Comparison of ENCODE assay signal across 8 cellular contexts in genomic region chr17:54900457-54901229, GRCh38. TPM values are rescaled to one million over a fixed set of nuclear protein-coding genes. Genes with fewer than 3 reads are reported as not detected.
A peak's percentile ranks its signal among the peaks of the same experiment; 100 is the strongest.
DNase-seq lines count a peak whose midpoint lies in the region; ATAC-seq and TF ChIP-seq lines count a peak whose summit lies in the region.

Gene TOM1L1, plus strand, starts transcription at chr17:54900852. Its CDS starts 14 bp downstream, at chr17:54900866.

- H3K36me3 Mint-ChIP-seq in neural progenitor cell = peaks cover 13% of the 10 kb centered on the region

- peak in 1 of 2 donors; percentile 27 for TF ChIP-seq POLR2A in uterus (IDR thresholded peaks at IDR 0.05)

- H3K27ac ChIP-seq in foreskin keratinocyte = peak within 1 kb of the TSS; percentile 68
- no peak within 1 kb of the TSS for H3K27ac ChIP-seq in neural progenitor cell
- H3K27ac ChIP-seq in uterus = peak within 1 kb of the TSS in 1 of 2 donors; percentile 17

- peak within 1 kb of the TSS; percentile 73 for H2AFZ ChIP-seq in neural progenitor cell (replicated peaks)

- peaks cover 13% of the 10 kb centered on the region for H3K36me3 ChIP-seq in neural progenitor cell
- H3K36me3 ChIP-seq in uterus = no peaks in the 10 kb centered on the region

- H3K4me3 Mint-ChIP-seq in neural progenitor cell = peak within 1 kb of the TSS; percentile 96

- peaks cover 4% of the 10 kb centered on the region for H3K27me3 Mint-ChIP-seq in neural progenitor cell (ENCODE audit: insufficient read depth, low read depth)

- H3K4me1 ChIP-seq in foreskin keratinocyte (no peaks in the 10 kb centered on the region), neural progenitor cell (peaks cover 10% of the 10 kb centered on the region), uterus (no peaks in the 10 kb centered on the region)

- H3K79me2 ChIP-seq in neural progenitor cell (ENCODE audit: low read depth) = peaks cover 15% of the 10 kb centered on the region

- no peaks in the 10 kb centered on the region for H3K9me3 Mint-ChIP-seq in neural progenitor cell

- H3K9me3 ChIP-seq in neural progenitor cell (ENCODE audit: low read depth) = no peaks in the 10 kb centered on the region
- H3K9me3 ChIP-seq in uterus = no peaks in the 10 kb centered on the region

- intact Hi-C loops in uterus (cut with DNase I; ENCODE audit: low total_unique reads) = no loop called here

- ATAC-seq in GM18870 (IDR thresholded peaks at IDR 0.05; ENCODE audit: unreplicated experiment) (peak; percentile 50), HG03342 (IDR thresholded peaks at IDR 0.05; ENCODE audit: unreplicated experiment) (peak; percentile 91), foreskin keratinocyte (peak; percentile 93)

- TF ChIP-seq CTCF in foreskin keratinocyte (conservative IDR thresholded peaks at IDR 0.05) (peak; percentile 38), neural progenitor cell (IDR thresholded peaks at IDR 0.05) (peak; percentile 19), uterus (IDR thresholded peaks at IDR 0.05) (no peak)

- H3K27me3 ChIP-seq in foreskin keratinocyte (no peaks in the 10 kb centered on the region), neural progenitor cell (no peaks in the 10 kb centered on the region), uterus (no peaks in the 10 kb centered on the region)

- H4K20me1 ChIP-seq in neural progenitor cell (ENCODE audit: low read depth) = no peaks in the 10 kb centered on the region

- H3K9ac ChIP-seq in neural progenitor cell = peak within 1 kb of the TSS; percentile 37

- DNase-seq in Ammon's horn (ENCODE audit: low spot score) (peak; percentile 56), NCI-H345 treated with DMSO at 0.1 percent for 48 hours (lab: John Stamatoyannopoulos, UW; ENCODE audit: unreplicated experiment) (peak; percentile 85), activated T-helper 1 cell treated with Interleukin-2 at 50 U/mL for 16 hours (ENCODE audit: low read depth) (peak; percentile 1), foreskin keratinocyte (peak; percentile 29 to 62), neural progenitor cell (ENCODE audit: low spot score) (peak; percentile 93), uterus (peak; percentile 34 to 49)

- no peak within 1 kb of the TSS for H3K4me2 ChIP-seq in neural progenitor cell

- peaks cover 17% of the 10 kb centered on the region for H3F3A ChIP-seq in neural progenitor cell (ENCODE audit: low read depth)

- H3K4me3 ChIP-seq in neural progenitor cell (peak within 1 kb of the TSS; percentile 68), uterus (peak within 1 kb of the TSS; percentile 35 to 43)

- peak within 1 kb of the TSS; percentile 97 for H3K27ac Mint-ChIP-seq in neural progenitor cell

- peaks cover 26% of the 10 kb centered on the region for H3K4me1 Mint-ChIP-seq in neural progenitor cell

RNA-seq across cellular contexts. Expression of gene TOM1L1, which starts in this region (rescaled TPM):
- total RNA-seq in foreskin keratinocyte (59.6 and 70.1 TPM in 2 replicates), neural progenitor cell (ENCODE audit: low replicate concordance) (83.8 and 107 TPM in 2 replicates), uterus (10 to 100 TPM in 3 of 4 donors, 1 to 10 TPM in 1; 3.1 to 37.1 (median 20.9) TPM)
- 26.1 and 26.7 TPM in 2 replicates for polyA plus RNA-seq in foreskin keratinocyte

Comparison
In these comparisons a context has a peak if more than half of its experiments do, and no peak if none do; other contexts are left out.
1. DNase-seq: peak in every context shown above with its lines; median percentile 93 in neural progenitor cell; 85 in NCI-H345 treated with DMSO at 0.1 percent for 48 hours; 56 in Ammon's horn; 46 in foreskin keratinocyte; 42 in uterus; 1 in activated T-helper 1 cell treated with Interleukin-2 at 50 U/mL for 16 hours.
2. CTCF ChIP-seq: peak in foreskin keratinocyte (single experiment) and neural progenitor cell (single experiment); none in uterus (0 of 4).
3. Peak in every context shown above with its lines, with median percentiles within 50 percentile points of each other: ATAC-seq.